In genomic region chr15:70141376-70142071, GRCh38 we compare ENCODE assay signal across 1 cellular context.
TF ChIP-seq lines count a peak whose summit lies in the region.

No MANE protein-coding gene starts in this region.

TF ChIP-seq in HCT116, 20 proteins besides CTCF, POLR2A, EP300 and RAD21 (continued from another document):
- no peak for TF ChIP-seq YY1 (IDR thresholded peaks at IDR 0.05; ENCODE audit: extremely low read depth, insufficient replicate concordance, low read depth, low read length)
- TF ChIP-seq FOSL1 (IDR thresholded peaks at IDR 0.05; ENCODE audit: low read depth): no peak
- TF ChIP-seq JUND (IDR thresholded peaks at IDR 0.05): no peak
